Comparison of ENCODE assay signal across 1 cellular context in the genomic region with DNA sequence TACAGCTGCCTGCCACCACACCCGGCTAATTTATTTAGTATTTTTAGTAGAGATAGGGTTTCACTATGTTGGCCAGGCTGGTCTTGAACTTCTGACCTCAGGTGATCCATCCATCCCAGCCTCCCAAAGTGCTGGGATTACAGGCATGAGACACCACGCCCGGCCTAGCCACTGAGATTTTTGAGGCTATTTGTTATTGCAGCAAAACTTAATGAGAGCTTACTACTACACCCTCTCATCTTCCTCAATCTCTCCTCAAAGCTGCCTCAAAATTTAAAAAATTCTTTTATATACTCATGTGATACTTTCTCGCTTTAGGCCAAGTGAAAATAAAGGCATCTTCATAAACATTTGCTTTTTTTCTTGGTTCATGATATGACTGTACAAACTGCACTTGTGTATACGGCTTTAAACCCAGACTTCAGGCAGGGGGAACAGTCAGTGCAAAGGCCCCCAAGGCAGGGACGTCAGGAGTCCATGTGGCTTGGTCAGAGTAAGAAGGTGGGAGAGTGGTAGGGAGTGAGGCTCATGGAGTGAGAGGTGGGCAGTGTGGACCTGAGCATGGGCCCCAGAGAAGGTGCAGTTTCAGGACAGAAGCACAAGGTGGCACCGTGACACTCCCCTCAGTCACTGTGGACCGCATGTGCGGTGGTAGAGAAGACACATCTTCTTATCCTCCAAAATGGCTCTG.
TF ChIP-seq lines count a peak whose summit lies in the region.

No MANE protein-coding gene starts in this region.

TF ChIP-seq in K562, 482 proteins besides CTCF, POLR2A, EP300 and RAD21 (continued from another document and continues in another):
- TF ChIP-seq, protein P1, sequence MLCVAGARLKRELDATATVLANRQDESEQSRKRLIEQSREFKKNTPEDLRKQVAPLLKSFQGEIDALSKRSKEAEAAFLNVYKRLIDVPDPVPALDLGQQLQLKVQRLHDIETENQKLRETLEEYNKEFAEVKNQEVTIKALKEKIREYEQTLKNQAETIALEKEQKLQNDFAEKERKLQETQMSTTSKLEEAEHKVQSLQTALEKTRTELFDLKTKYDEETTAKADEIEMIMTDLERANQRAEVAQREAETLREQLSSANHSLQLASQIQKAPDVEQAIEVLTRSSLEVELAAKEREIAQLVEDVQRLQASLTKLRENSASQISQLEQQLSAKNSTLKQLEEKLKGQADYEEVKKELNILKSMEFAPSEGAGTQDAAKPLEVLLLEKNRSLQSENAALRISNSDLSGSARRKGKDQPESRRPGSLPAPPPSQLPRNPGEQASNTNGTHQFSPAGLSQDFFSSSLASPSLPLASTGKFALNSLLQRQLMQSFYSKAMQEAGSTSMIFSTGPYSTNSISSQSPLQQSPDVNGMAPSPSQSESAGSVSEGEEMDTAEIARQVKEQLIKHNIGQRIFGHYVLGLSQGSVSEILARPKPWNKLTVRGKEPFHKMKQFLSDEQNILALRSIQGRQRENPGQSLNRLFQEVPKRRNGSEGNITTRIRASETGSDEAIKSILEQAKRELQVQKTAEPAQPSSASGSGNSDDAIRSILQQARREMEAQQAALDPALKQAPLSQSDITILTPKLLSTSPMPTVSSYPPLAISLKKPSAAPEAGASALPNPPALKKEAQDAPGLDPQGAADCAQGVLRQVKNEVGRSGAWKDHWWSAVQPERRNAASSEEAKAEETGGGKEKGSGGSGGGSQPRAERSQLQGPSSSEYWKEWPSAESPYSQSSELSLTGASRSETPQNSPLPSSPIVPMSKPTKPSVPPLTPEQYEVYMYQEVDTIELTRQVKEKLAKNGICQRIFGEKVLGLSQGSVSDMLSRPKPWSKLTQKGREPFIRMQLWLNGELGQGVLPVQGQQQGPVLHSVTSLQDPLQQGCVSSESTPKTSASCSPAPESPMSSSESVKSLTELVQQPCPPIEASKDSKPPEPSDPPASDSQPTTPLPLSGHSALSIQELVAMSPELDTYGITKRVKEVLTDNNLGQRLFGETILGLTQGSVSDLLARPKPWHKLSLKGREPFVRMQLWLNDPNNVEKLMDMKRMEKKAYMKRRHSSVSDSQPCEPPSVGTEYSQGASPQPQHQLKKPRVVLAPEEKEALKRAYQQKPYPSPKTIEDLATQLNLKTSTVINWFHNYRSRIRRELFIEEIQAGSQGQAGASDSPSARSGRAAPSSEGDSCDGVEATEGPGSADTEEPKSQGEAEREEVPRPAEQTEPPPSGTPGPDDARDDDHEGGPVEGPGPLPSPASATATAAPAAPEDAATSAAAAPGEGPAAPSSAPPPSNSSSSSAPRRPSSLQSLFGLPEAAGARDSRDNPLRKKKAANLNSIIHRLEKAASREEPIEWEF (CRISPR knock-in tag; IDR thresholded peaks at IDR 0.05), result no peak
- TF ChIP-seq ZNF24 (IDR thresholded peaks at IDR 0.05) (0 out of 2 replicates have a peak, but pooled peaks have one; percentile 39), SRSF1 (IDR thresholded peaks at IDR 0.05; ENCODE audit: low read depth, low read length) (no peak), GABPB1 (CRISPR knock-in tag; IDR thresholded peaks at IDR 0.05) (peak; percentile 50; the same call in 1 of the 2 replicates), NUFIP1 (IDR thresholded peaks at IDR 0.05; ENCODE audit: partially characterized antibody) (no peak), GATA2 (CRISPR knock-in tag; IDR thresholded peaks at IDR 0.05) (no peak), NRF1 (conservative IDR thresholded peaks at IDR 0.05 in 1 of 2, IDR thresholded peaks at IDR 0.05 in 1 of 2) (peak; percentile 28 to 45; a peak in 1 of 4 replicates), NFE2L1 (tag; IDR thresholded peaks at IDR 0.05; ENCODE audit: borderline replicate concordance, low read depth) (no peak), ZNF780A (CRISPR knock-in tag; IDR thresholded peaks at IDR 0.05) (no peak), FOXK1 (CRISPR knock-in tag; IDR thresholded peaks at IDR 0.05; ENCODE audit: borderline replicate concordance) (no peak), POLR2H (tag; IDR thresholded peaks at IDR 0.05; ENCODE audit: low read depth) (no peak), MAZ (CRISPR knock-in tag; conservative IDR thresholded peaks at IDR 0.05 in 1 of 2, IDR thresholded peaks at IDR 0.05 in 1 of 2) (0 out of 4 replicates have a peak, but pooled peaks of 1 of the 2 experiments have one; percentile 68), NEUROD1 (IDR thresholded peaks at IDR 0.05; ENCODE audit: borderline replicate concordance, low read depth, low read length, partially characterized antibody) (peak; percentile 25), ZNF717 (CRISPR knock-in tag; IDR thresholded peaks at IDR 0.05) (no peak), ELF1 (tag; IDR thresholded peaks at IDR 0.05) (no peak), ZKSCAN1 (IDR thresholded peaks at IDR 0.05; ENCODE audit: low read depth, low read length) (0 out of 2 replicates have a peak, but pooled peaks have one; percentile 36), ZNF778 (CRISPR knock-in tag; IDR thresholded peaks at IDR 0.05) (no peak), ZNF3 (CRISPR knock-in tag; IDR thresholded peaks at IDR 0.05) (no peak), BHLHE40 (IDR thresholded peaks at IDR 0.05; ENCODE audit: low read length) (peak; percentile 79; the same call in 1 of the 2 replicates), ZNF766 (CRISPR knock-in tag; conservative IDR thresholded peaks at IDR 0.05) (no peak), ERF (CRISPR knock-in tag; IDR thresholded peaks at IDR 0.05) (no peak)
- TF ChIP-seq, protein P2, sequence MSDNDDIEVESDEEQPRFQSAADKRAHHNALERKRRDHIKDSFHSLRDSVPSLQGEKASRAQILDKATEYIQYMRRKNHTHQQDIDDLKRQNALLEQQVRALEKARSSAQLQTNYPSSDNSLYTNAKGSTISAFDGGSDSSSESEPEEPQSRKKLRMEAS (CRISPR knock-in tag; IDR thresholded peaks at IDR 0.05), result peak; percentile 32; the same call in 1 of the 2 replicates
- TF ChIP-seq, protein P3, sequence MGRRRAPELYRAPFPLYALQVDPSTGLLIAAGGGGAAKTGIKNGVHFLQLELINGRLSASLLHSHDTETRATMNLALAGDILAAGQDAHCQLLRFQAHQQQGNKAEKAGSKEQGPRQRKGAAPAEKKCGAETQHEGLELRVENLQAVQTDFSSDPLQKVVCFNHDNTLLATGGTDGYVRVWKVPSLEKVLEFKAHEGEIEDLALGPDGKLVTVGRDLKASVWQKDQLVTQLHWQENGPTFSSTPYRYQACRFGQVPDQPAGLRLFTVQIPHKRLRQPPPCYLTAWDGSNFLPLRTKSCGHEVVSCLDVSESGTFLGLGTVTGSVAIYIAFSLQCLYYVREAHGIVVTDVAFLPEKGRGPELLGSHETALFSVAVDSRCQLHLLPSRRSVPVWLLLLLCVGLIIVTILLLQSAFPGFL (CRISPR knock-in tag; IDR thresholded peaks at IDR 0.05), result no peak
- TF ChIP-seq, protein P4, sequence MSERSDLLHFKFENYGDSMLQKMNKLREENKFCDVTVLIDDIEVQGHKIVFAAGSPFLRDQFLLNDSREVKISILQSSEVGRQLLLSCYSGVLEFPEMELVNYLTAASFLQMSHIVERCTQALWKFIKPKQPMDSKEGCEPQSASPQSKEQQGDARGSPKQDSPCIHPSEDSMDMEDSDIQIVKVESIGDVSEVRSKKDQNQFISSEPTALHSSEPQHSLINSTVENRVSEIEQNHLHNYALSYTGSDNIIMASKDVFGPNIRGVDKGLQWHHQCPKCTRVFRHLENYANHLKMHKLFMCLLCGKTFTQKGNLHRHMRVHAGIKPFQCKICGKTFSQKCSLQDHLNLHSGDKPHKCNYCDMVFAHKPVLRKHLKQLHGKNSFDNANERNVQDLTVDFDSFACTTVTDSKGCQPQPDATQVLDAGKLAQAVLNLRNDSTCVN (CRISPR knock-in tag; IDR thresholded peaks at IDR 0.05), result no peak
- TF ChIP-seq, protein P5, sequence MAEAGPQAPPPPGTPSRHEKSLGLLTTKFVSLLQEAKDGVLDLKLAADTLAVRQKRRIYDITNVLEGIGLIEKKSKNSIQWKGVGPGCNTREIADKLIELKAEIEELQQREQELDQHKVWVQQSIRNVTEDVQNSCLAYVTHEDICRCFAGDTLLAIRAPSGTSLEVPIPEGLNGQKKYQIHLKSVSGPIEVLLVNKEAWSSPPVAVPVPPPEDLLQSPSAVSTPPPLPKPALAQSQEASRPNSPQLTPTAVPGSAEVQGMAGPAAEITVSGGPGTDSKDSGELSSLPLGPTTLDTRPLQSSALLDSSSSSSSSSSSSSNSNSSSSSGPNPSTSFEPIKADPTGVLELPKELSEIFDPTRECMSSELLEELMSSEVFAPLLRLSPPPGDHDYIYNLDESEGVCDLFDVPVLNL (CRISPR knock-in tag; IDR thresholded peaks at IDR 0.05; ENCODE audit: low read depth), result no peak
- TF ChIP-seq, protein P6, sequence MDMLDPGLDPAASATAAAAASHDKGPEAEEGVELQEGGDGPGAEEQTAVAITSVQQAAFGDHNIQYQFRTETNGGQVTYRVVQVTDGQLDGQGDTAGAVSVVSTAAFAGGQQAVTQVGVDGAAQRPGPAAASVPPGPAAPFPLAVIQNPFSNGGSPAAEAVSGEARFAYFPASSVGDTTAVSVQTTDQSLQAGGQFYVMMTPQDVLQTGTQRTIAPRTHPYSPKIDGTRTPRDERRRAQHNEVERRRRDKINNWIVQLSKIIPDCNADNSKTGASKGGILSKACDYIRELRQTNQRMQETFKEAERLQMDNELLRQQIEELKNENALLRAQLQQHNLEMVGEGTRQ (CRISPR knock-in tag; IDR thresholded peaks at IDR 0.05), result no peak
- TF ChIP-seq, protein P7, sequence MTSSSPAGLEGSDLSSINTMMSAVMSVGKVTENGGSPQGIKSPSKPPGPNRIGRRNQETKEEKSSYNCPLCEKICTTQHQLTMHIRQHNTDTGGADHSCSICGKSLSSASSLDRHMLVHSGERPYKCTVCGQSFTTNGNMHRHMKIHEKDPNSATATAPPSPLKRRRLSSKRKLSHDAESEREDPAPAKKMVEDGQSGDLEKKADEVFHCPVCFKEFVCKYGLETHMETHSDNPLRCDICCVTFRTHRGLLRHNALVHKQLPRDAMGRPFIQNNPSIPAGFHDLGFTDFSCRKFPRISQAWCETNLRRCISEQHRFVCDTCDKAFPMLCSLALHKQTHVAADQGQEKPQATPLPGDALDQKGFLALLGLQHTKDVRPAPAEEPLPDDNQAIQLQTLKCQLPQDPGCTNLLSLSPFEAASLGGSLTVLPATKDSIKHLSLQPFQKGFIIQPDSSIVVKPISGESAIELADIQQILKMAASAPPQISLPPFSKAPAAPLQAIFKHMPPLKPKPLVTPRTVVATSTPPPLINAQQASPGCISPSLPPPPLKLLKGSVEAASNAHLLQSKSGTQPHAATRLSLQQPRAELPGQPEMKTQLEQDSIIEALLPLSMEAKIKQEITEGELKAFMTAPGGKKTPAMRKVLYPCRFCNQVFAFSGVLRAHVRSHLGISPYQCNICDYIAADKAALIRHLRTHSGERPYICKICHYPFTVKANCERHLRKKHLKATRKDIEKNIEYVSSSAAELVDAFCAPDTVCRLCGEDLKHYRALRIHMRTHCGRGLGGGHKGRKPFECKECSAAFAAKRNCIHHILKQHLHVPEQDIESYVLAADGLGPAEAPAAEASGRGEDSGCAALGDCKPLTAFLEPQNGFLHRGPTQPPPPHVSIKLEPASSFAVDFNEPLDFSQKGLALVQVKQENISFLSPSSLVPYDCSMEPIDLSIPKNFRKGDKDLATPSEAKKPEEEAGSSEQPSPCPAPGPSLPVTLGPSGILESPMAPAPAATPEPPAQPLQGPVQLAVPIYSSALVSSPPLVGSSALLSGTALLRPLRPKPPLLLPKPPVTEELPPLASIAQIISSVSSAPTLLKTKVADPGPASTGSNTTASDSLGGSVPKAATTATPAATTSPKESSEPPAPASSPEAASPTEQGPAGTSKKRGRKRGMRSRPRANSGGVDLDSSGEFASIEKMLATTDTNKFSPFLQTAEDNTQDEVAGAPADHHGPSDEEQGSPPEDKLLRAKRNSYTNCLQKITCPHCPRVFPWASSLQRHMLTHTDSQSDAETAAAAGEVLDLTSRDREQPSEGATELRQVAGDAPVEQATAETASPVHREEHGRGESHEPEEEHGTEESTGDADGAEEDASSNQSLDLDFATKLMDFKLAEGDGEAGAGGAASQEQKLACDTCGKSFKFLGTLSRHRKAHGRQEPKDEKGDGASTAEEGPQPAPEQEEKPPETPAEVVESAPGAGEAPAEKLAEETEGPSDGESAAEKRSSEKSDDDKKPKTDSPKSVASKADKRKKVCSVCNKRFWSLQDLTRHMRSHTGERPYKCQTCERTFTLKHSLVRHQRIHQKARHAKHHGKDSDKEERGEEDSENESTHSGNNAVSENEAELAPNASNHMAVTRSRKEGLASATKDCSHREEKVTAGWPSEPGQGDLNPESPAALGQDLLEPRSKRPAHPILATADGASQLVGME (CRISPR knock-in tag; IDR thresholded peaks at IDR 0.05), result no peak
- TF ChIP-seq, protein P8, sequence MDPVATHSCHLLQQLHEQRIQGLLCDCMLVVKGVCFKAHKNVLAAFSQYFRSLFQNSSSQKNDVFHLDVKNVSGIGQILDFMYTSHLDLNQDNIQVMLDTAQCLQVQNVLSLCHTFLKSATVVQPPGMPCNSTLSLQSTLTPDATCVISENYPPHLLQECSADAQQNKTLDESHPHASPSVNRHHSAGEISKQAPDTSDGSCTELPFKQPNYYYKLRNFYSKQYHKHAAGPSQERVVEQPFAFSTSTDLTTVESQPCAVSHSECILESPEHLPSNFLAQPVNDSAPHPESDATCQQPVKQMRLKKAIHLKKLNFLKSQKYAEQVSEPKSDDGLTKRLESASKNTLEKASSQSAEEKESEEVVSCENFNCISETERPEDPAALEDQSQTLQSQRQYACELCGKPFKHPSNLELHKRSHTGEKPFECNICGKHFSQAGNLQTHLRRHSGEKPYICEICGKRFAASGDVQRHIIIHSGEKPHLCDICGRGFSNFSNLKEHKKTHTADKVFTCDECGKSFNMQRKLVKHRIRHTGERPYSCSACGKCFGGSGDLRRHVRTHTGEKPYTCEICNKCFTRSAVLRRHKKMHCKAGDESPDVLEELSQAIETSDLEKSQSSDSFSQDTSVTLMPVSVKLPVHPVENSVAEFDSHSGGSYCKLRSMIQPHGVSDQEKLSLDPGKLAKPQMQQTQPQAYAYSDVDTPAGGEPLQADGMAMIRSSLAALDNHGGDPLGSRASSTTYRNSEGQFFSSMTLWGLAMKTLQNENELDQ (CRISPR knock-in tag; IDR thresholded peaks at IDR 0.05; ENCODE audit: borderline replicate concordance), result no peak
- TF ChIP-seq, protein P9, sequence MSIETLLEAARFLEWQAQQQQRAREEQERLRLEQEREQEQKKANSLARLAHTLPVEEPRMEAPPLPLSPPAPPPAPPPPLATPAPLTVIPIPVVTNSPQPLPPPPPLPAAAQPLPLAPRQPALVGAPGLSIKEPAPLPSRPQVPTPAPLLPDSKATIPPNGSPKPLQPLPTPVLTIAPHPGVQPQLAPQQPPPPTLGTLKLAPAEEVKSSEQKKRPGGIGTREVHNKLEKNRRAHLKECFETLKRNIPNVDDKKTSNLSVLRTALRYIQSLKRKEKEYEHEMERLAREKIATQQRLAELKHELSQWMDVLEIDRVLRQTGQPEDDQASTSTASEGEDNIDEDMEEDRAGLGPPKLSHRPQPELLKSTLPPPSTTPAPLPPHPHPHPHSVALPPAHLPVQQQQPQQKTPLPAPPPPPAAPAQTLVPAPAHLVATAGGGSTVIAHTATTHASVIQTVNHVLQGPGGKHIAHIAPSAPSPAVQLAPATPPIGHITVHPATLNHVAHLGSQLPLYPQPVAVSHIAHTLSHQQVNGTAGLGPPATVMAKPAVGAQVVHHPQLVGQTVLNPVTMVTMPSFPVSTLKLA (conservative IDR thresholded peaks at IDR 0.05), result peak in 1 of 2 experiments; percentile 28; a peak in 1 of 4 replicates
